ENCODE assay signal across 8 cellular contexts in genomic region chr11:15113381-15113780, GRCh38. TPM values are rescaled to one million over a fixed set of nuclear protein-coding genes. Genes with fewer than 3 reads are reported as not detected.
DNase-seq lines count a peak whose midpoint lies in the region; ATAC-seq and TF ChIP-seq lines count a peak whose summit lies in the region.

No MANE protein-coding gene starts in this region.

- no peak for TF ChIP-seq CTCF in chondrocyte (IDR thresholded peaks at IDR 0.05)

- DNase-seq in immature natural killer cell (peak; percentile 27 to 40 (median 38)), NCI-H82 (lab: John Stamatoyannopoulos, UW) (no peak), chondrocyte (ENCODE audit: low spot score) (no peak), NCI-H2081 (lab: John Stamatoyannopoulos, UW) (no peak), HT-29 (ENCODE audit: low spot score) (no peak)

- H3K4me3 Mint-ChIP-seq in immature natural killer cell (peak overlapping the region; percentile 2 to 57 (median 28)), chondrocyte (ENCODE audit: unreplicated experiment) (no peak overlapping the region)

- H3K27me3 Mint-ChIP-seq in immature natural killer cell (ENCODE audit: low read depth in 3 of 3) (peaks cover 4 to 13% (median 9%) of the 10 kb centered on the region in 3 donors), chondrocyte (ENCODE audit: low read depth) (peaks cover 20% of the 10 kb centered on the region)

- H3K9me3 ChIP-seq in KOPT-K1 (ENCODE audit: insufficient read depth, low read length, poor library complexity, severe bottlenecking) = no peaks in the 10 kb centered on the region

- H3K36me3 Mint-ChIP-seq in immature natural killer cell (no peaks in the 10 kb centered on the region), chondrocyte (ENCODE audit: low read depth) (no peaks in the 10 kb centered on the region)

- H3K27ac Mint-ChIP-seq in immature natural killer cell (peak overlapping the region in 2 of 6 donors; percentile 9 to 54), chondrocyte (ENCODE audit: unreplicated experiment) (no peak overlapping the region)

- ATAC-seq in GM18511 (IDR thresholded peaks at IDR 0.05; ENCODE audit: unreplicated experiment) (peak; percentile 91), GM21825 (IDR thresholded peaks at IDR 0.05; ENCODE audit: unreplicated experiment) (peak; percentile 95)

- no peaks in the 10 kb centered on the region for H3K36me3 ChIP-seq in KOPT-K1 (ENCODE audit: insufficient read depth, low read length)

- H3K4me1 Mint-ChIP-seq in immature natural killer cell (peaks cover 20 to 37% of the 10 kb centered on the region in 2 donors), chondrocyte (ENCODE audit: low read depth) (peaks cover 4% of the 10 kb centered on the region)

- no peaks in the 10 kb centered on the region for H3K9me3 Mint-ChIP-seq in immature natural killer cell
- H3K9me3 Mint-ChIP-seq in chondrocyte (ENCODE audit: low read depth) = no peaks in the 10 kb centered on the region

- peak overlapping the region; percentile 19 for H3K27ac ChIP-seq in KOPT-K1 (ENCODE audit: low read depth, low read length, poor library complexity, severe bottlenecking)

RNA-seq across cellular contexts. Expression of gene INSC, which starts 1.3 kb away (rescaled TPM):
- polyA plus RNA-seq in immature natural killer cell = 1 to 10 TPM in 1 of 3 donors, under 1 TPM in 1, not detected in 1; 0.59 to 1.4 TPM
- not detected in 3 replicates for total RNA-seq in chondrocyte
- total RNA-seq in HT-29 (2014; rRNA removed; shearing (Covaris generic)) = 0.29 and 1.7 TPM in 2 replicates

RNA-seq across cellular contexts. Expression of gene CALCB, which starts 40.0 kb away (rescaled TPM):
- under 1 TPM in 1 of 3 donors, not detected in 2; 0.49 TPM for polyA plus RNA-seq in immature natural killer cell
- total RNA-seq in chondrocyte = not detected in 3 replicates
- total RNA-seq in HT-29 (2014; rRNA removed; shearing (Covaris generic)) = not detected in 2 replicates

Comparison
In these comparisons a context has a peak if more than half of its experiments do, and no peak if none do; other contexts are left out.
1. DNase-seq: peak in immature natural killer cell (3 of 3); none in NCI-H82 (single experiment), chondrocyte (single experiment), NCI-H2081 (0 of 2) and HT-29 (single experiment).